ENCODE assay signal across 10 cellular contexts in genomic region chr7:22697897-22698645, GRCh38. TPM values are rescaled to one million over a fixed set of nuclear protein-coding genes. Genes with fewer than 3 reads are reported as not detected.
DNase-seq lines count a peak whose midpoint lies in the region; ATAC-seq and TF ChIP-seq lines count a peak whose summit lies in the region.
"Had no signal": no experiment of that assay in that cellular context is flagged by ENCODE, and none has a peak within 500 bp of the region (broad histone marks: within the 10 kb centered on the region; RNA-seq: fewer than 3 reads in every experiment).

No MANE protein-coding gene starts in this region.

- no peak overlapping the region for H3K4me3 ChIP-seq in OCI-LY7 (ENCODE audit: low read depth, low read length, poor library complexity, severe bottlenecking)
- H3K4me3 ChIP-seq: A549 had no signal

- no peak overlapping the region for H3K4me2 ChIP-seq in OCI-LY7 (ENCODE audit: low read length)
- H3K4me2 ChIP-seq: A549 had no signal

- no peak overlapping the region for H2AFZ ChIP-seq in OCI-LY7 (ENCODE audit: low read length)

- peaks cover 7% of the 10 kb centered on the region for H3K4me1 ChIP-seq in OCI-LY7 (ENCODE audit: insufficient read depth, low read length, poor library complexity, severe bottlenecking)
- H3K4me1 ChIP-seq: A549 had no signal

- no peaks in the 10 kb centered on the region for H3K36me3 ChIP-seq in OCI-LY7 (ENCODE audit: insufficient read depth, low read length)

- no peaks in the 10 kb centered on the region for H3K36me3 Mint-ChIP-seq in activated CD4-positive, alpha-beta T cell treated with anti-CD3 and anti-CD28 coated beads for 36 hours (ENCODE audit: low read depth)

- peak overlapping the region; percentile 86 for H3K27ac Mint-ChIP-seq in activated CD4-positive, alpha-beta T cell treated with anti-CD3 and anti-CD28 coated beads for 36 hours

- H3K4me3 Mint-ChIP-seq in activated CD4-positive, alpha-beta T cell treated with anti-CD3 and anti-CD28 coated beads for 36 hours = no peak overlapping the region

- H3K27ac ChIP-seq in OCI-LY7 (ENCODE audit: low read depth, low read length, poor library complexity, severe bottlenecking) = no peak overlapping the region
- H3K27ac ChIP-seq: A549 had no signal

- intact Hi-C loops in activated CD4-positive, alpha-beta T cell treated with anti-CD3 and anti-CD28 coated beads for 36 hours (cut with DNase I, micrococcal nuclease) = loop anchor here (1.0 to 2.0 kb wide), 6 partner anchors 21 to 111 kb away; no protein-coding TSS in a partner anchor
- intact Hi-C loops in head of caudate nucleus (cut with DNase I) = no loop called here
- intact Hi-C loops in OCI-LY7 (cut with micrococcal nuclease; ENCODE audit: unreplicated experiment) = no loop called here

- H3K79me2 ChIP-seq in OCI-LY7 (ENCODE audit: insufficient read depth, low read depth, low read length) = no peaks in the 10 kb centered on the region

- H4K20me1 ChIP-seq in OCI-LY7 (ENCODE audit: insufficient read depth, low read length) = no peaks in the 10 kb centered on the region

- POLR2A ChIA-PET in activated CD4-positive, alpha-beta T cell treated with anti-CD3 and anti-CD28 coated beads for 36 hours (lab: Charles Lee) = interaction anchor here (1.2 kb wide), 1 partner anchor 21 kb away, joined by 5 read pairs; no protein-coding TSS in a partner anchor
- POLR2A ChIA-PET in OCI-LY7 (lab: Charles Lee) = interaction anchor here (0.6 to 1.5 kb wide), 2 partner anchors 23 to 25 kb away, joined by 4 to 5 read pairs; no protein-coding TSS in a partner anchor

- H3K9me2 ChIP-seq in OCI-LY7 (ENCODE audit: insufficient read depth, low read length) = no peaks in the 10 kb centered on the region

- peaks cover 1% of the 10 kb centered on the region for H3K9me3 Mint-ChIP-seq in activated CD4-positive, alpha-beta T cell treated with anti-CD3 and anti-CD28 coated beads for 36 hours (ENCODE audit: low read depth)

- ATAC-seq in activated CD4-positive, alpha-beta T cell treated with anti-CD3 and anti-CD28 coated beads for 36 hours = peak; percentile 72
- ATAC-seq in HG02759 (IDR thresholded peaks at IDR 0.05; ENCODE audit: unreplicated experiment) = peak; percentile 82
- ATAC-seq: A549 had no signal

- CTCF ChIA-PET in activated CD4-positive, alpha-beta T cell treated with anti-CD3 and anti-CD28 coated beads for 36 hours (lab: Charles Lee) = interaction anchor here (1.4 to 1.9 kb wide), 4 partner anchors 10 to 138 kb away, joined by 4 to 7 read pairs (median 5); partner anchors contain the start of gene IL6
- CTCF ChIA-PET in OCI-LY7 (lab: Charles Lee; ENCODE audit: unreplicated experiment) = no interaction called here

- H3K4me1 Mint-ChIP-seq in activated CD4-positive, alpha-beta T cell treated with anti-CD3 and anti-CD28 coated beads for 36 hours = peaks cover 63% of the 10 kb centered on the region

- H3K9me3 ChIP-seq in OCI-LY7 (ENCODE audit: low read length) = no peaks in the 10 kb centered on the region
- H3K9me3 ChIP-seq: A549 had no signal

- TF ChIP-seq CTCF in OCI-LY7 (conservative IDR thresholded peaks at IDR 0.05; ENCODE audit: low read length) = no peak

- DNase-seq in activated CD4-positive, alpha-beta T cell treated with anti-CD3 and anti-CD28 coated beads for 36 hours = peak; percentile 42
- DNase-seq in activated CD4-positive, alpha-beta T cell treated with anti-CD3 and anti-CD28 coated beads, Interleukin-2, amount 50 U/mL, for 4 hours = no peak
- DNase-seq in NOMO-1 treated with DMSO at 0.1 percent for 48 hours (lab: John Stamatoyannopoulos, UW; ENCODE audit: unreplicated experiment) (peak; percentile 68), pons (ENCODE audit: low spot score) (peak; percentile 31), head of caudate nucleus (no peak), OCI-LY7 (ENCODE audit: low spot score) (no peak)
- DNase-seq in activated CD8-positive, alpha-beta memory T cell treated with anti-CD3 and anti-CD28 coated beads, Interleukin-2, amount 50 U/mL, for 4 hours = no peak
- DNase-seq: foreskin melanocyte had no signal

- H3K27me3 Mint-ChIP-seq in activated CD4-positive, alpha-beta T cell treated with anti-CD3 and anti-CD28 coated beads for 36 hours = peaks cover 3% of the 10 kb centered on the region

- BruUV-seq in OCI-LY7 (replicated peaks; lab: Mats Ljungman, UMichigan) = no TSS peak

RNA-seq across cellular contexts. Expression of gene IL6, which starts 28.9 kb away (rescaled TPM):
- 1 to 10 TPM; 1.6 to 4.5 TPM for total RNA-seq in activated CD4-positive, alpha-beta T cell treated with anti-CD3 and anti-CD28 coated beads for 36 hours
- not detected in 2 replicates for total RNA-seq in OCI-LY7 (2014; rRNA removed; shearing (Covaris generic))
- not detected in 2 replicates for total RNA-seq in OCI-LY7 (2022)

Comparison
In these comparisons a context has a peak if more than half of its experiments do, and no peak if none do; other contexts are left out.
1. DNase-seq: peak in activated CD4-positive, alpha-beta T cell treated with anti-CD3 and anti-CD28 coated beads for 36 hours (single experiment), NOMO-1 treated with DMSO at 0.1 percent for 48 hours (single experiment) and pons (single experiment); none in activated CD4-positive, alpha-beta T cell treated with anti-CD3 and anti-CD28 coated beads, Interleukin-2, amount 50 U/mL, for 4 hours (0 of 2), head of caudate nucleus (0 of 42), OCI-LY7 (single experiment) and activated CD8-positive, alpha-beta memory T cell treated with anti-CD3 and anti-CD28 coated beads, Interleukin-2, amount 50 U/mL, for 4 hours (single experiment).
2. intact Hi-C loops: an anchor here in activated CD4-positive, alpha-beta T cell treated with anti-CD3 and anti-CD28 coated beads for 36 hours (1.0 to 2.0 kb wide); none called in head of caudate nucleus and OCI-LY7.